Comparison of ENCODE assay signal across 1 cellular context in the genomic region with DNA sequence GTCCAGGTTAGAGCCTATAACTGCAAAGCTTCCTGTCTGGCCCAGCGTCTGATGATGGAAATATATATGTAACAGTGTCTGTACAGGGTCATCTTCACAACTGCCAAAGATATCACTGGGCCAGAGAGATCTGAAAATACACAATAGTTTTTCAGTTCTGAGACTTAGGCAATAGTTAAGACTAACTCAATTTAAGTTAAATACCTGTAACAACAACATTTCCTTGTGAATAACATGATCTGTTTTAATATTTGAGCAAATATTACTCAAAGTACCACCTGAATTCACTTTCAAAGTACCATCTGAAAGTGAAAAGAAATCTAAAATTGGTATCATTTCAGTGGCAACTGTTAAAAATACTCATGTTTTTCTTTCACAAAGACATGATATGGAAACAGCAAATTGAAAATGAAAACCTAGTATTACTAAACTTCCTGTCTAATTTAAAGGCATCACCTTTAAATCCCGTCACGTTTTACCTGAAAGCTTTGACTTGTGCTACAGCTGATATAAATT.
TF ChIP-seq lines count a peak whose summit lies in the region.

No MANE protein-coding gene starts in this region.

TF ChIP-seq in GM12878, 131 proteins besides CTCF, POLR2A, EP300 and RAD21:
- TF ChIP-seq CREM (IDR thresholded peaks at IDR 0.05; ENCODE audit: low read depth), result peak; percentile 63; the same call in 1 of the 2 replicates
- peak; percentile 96 for TF ChIP-seq MEF2A (IDR thresholded peaks at IDR 0.05; ENCODE audit: insufficient read depth, low read depth, low read length)
- peak; percentile 82; the same call in 1 of the 2 replicates for TF ChIP-seq FOXM1 (IDR thresholded peaks at IDR 0.05; ENCODE audit: low read depth, low read length)
- peak; percentile 90 for TF ChIP-seq JUNB (IDR thresholded peaks at IDR 0.05)
- TF ChIP-seq TCF7 (IDR thresholded peaks at IDR 0.05; ENCODE audit: borderline replicate concordance), result peak; percentile 35; the same call in 1 of the 2 replicates
- TF ChIP-seq BHLHE40 (IDR thresholded peaks at IDR 0.05; ENCODE audit: borderline replicate concordance in 1 of 2, low read depth in 2 of 2, low read length in 1 of 2), result peak; percentile 55 to 84; a peak in 3 of 4 replicates
- no peak for TF ChIP-seq ESRRA (IDR thresholded peaks at IDR 0.05; ENCODE audit: low read length)
- peak; percentile 75; the same call in 1 of the 2 replicates for TF ChIP-seq MTA3 (IDR thresholded peaks at IDR 0.05; ENCODE audit: borderline replicate concordance, low read length)
- TF ChIP-seq CREB1 (IDR thresholded peaks at IDR 0.05; ENCODE audit: low read depth), result 0 out of 2 replicates have a peak, but pooled peaks have one; percentile 15
- TF ChIP-seq ATF7 (IDR thresholded peaks at IDR 0.05; ENCODE audit: low read depth), result peak; percentile 50; the same call in 1 of the 2 replicates
- TF ChIP-seq, protein P1, sequence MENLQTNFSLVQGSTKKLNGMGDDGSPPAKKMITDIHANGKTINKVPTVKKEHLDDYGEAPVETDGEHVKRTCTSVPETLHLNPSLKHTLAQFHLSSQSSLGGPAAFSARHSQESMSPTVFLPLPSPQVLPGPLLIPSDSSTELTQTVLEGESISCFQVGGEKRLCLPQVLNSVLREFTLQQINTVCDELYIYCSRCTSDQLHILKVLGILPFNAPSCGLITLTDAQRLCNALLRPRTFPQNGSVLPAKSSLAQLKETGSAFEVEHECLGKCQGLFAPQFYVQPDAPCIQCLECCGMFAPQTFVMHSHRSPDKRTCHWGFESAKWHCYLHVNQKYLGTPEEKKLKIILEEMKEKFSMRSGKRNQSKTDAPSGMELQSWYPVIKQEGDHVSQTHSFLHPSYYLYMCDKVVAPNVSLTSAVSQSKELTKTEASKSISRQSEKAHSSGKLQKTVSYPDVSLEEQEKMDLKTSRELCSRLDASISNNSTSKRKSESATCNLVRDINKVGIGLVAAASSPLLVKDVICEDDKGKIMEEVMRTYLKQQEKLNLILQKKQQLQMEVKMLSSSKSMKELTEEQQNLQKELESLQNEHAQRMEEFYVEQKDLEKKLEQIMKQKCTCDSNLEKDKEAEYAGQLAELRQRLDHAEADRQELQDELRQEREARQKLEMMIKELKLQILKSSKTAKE (IDR thresholded peaks at IDR 0.05; ENCODE audit: low read depth, poor library complexity, severe bottlenecking), result peak; percentile 73
- no peak for TF ChIP-seq NR2F1 (conservative IDR thresholded peaks at IDR 0.05)
- TF ChIP-seq, protein P2, sequence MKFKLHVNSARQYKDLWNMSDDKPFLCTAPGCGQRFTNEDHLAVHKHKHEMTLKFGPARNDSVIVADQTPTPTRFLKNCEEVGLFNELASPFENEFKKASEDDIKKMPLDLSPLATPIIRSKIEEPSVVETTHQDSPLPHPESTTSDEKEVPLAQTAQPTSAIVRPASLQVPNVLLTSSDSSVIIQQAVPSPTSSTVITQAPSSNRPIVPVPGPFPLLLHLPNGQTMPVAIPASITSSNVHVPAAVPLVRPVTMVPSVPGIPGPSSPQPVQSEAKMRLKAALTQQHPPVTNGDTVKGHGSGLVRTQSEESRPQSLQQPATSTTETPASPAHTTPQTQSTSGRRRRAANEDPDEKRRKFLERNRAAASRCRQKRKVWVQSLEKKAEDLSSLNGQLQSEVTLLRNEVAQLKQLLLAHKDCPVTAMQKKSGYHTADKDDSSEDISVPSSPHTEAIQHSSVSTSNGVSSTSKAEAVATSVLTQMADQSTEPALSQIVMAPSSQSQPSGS (IDR thresholded peaks at IDR 0.05; ENCODE audit: low read length), result peak; percentile 86
- 0 out of 2 replicates have a peak, but pooled peaks have one; percentile 18 for TF ChIP-seq IRF4 (IDR thresholded peaks at IDR 0.05; ENCODE audit: low read depth, low read length)
- TF ChIP-seq NFIC (IDR thresholded peaks at IDR 0.05; ENCODE audit: low read depth, low read length), result peak; percentile 91
- TF ChIP-seq ETV6 (conservative IDR thresholded peaks at IDR 0.05 in 1 of 2, IDR thresholded peaks at IDR 0.05 in 1 of 2; ENCODE audit: borderline replicate concordance in 1 of 2, low read depth in 1 of 2), result peak in 1 of 2 experiments; percentile 74; a peak in 1 of 4 replicates
- TF ChIP-seq ZNF384 (IDR thresholded peaks at IDR 0.05; ENCODE audit: borderline replicate concordance, low read depth, low read length), result no peak
- TF ChIP-seq MTA2 (IDR thresholded peaks at IDR 0.05; ENCODE audit: low read depth), result 0 out of 2 replicates have a peak, but pooled peaks have one; percentile 11
- no peak for TF ChIP-seq TAF1 (IDR thresholded peaks at IDR 0.05; ENCODE audit: borderline replicate concordance, low read depth, low read length)
- no peak for TF ChIP-seq SREBF1 (IDR thresholded peaks at IDR 0.05; ENCODE audit: low read length)
- peak; percentile 60 for TF ChIP-seq RUNX3 (IDR thresholded peaks at IDR 0.05; ENCODE audit: low read length)
- peak; percentile 94 for TF ChIP-seq MEF2B (IDR thresholded peaks at IDR 0.05; ENCODE audit: partially characterized antibody, poor library complexity, severe bottlenecking)
- TF ChIP-seq ZBED1 (IDR thresholded peaks at IDR 0.05; ENCODE audit: borderline replicate concordance), result 0 out of 2 replicates have a peak, but pooled peaks have one; percentile 38
- peak; percentile 60; the same call in 1 of the 2 replicates for TF ChIP-seq ZNF217 (IDR thresholded peaks at IDR 0.05)
- TF ChIP-seq TBL1XR1 (IDR thresholded peaks at IDR 0.05; ENCODE audit: low read depth, low read length), result peak; percentile 93
- TF ChIP-seq GABPA (IDR thresholded peaks at IDR 0.05; ENCODE audit: low read depth), result peak; percentile 64
- TF ChIP-seq, protein P3, sequence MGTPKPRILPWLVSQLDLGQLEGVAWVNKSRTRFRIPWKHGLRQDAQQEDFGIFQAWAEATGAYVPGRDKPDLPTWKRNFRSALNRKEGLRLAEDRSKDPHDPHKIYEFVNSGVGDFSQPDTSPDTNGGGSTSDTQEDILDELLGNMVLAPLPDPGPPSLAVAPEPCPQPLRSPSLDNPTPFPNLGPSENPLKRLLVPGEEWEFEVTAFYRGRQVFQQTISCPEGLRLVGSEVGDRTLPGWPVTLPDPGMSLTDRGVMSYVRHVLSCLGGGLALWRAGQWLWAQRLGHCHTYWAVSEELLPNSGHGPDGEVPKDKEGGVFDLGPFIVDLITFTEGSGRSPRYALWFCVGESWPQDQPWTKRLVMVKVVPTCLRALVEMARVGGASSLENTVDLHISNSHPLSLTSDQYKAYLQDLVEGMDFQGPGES (IDR thresholded peaks at IDR 0.05), result no peak
